In the genomic region with DNA sequence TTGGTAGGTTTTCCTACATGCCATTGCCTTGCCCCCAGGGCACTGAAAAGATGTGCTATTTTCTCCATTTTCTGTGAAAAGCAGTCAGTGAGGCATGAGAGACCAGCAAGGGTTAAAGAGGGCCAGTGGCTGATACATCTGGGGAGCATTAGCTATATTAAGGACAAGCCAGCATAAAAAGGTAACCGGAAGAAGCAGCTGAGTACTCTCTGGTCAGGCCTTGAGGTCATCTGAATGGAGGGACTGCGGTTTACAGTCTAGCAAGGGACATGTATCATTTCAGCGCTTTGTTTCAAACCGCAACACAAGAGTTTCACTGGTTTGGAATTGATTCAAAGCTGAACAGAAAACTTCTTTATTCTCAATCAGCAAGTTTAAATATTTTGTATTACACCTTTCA, we compare ENCODE assay signal across 23 cellular contexts.
DNase-seq lines count a peak whose midpoint lies in the region; ATAC-seq, FAIRE-seq and TF ChIP-seq lines count a peak whose summit lies in the region.
"Had no signal": no experiment of that assay in that cellular context is flagged by ENCODE, and none has a peak within 500 bp of the region (broad histone marks: within the 10 kb centered on the region; RNA-seq: fewer than 3 reads in every experiment).

No MANE protein-coding gene starts in this region.

- no peak overlapping the region for H2AFZ ChIP-seq in SK-N-SH (ENCODE audit: low read depth)
- H2AFZ ChIP-seq: GM23338 had no signal

- peak overlapping the region in 1 of 2 experiments; percentile 30; a peak in 2 of 4 replicates for H3K27ac ChIP-seq in SK-N-SH (ENCODE audit: low read depth in 2 of 2, low read length in 1 of 2)
- H3K27ac ChIP-seq: BLaER1 treated with 17β-estradiol and CSF1 and Interleukin-3, amounts not matched to agents 10 nM and 100 nM; SK-N-MC had no signal

- CTCF ChIA-PET in SK-N-SH (lab: Yijun Ruan, JAX), result interaction anchor here (0.7 to 4.0 kb wide), 5 partner anchors 10 to 329 kb away, joined by 3 to 19 read pairs (median 4); a partner anchor contains a TSS

- POLR2A ChIA-PET in SK-N-SH (lab: Yijun Ruan, JAX), result no interaction called here

- H3F3A ChIP-seq in SK-N-SH (replicated peaks; ENCODE audit: insufficient read depth), result no peaks in the 10 kb centered on the region

- no peak overlapping the region for H3K4me2 ChIP-seq in SK-N-SH
- H3K4me2 ChIP-seq: BLaER1 treated with 17β-estradiol and CSF1 and Interleukin-3, amounts not matched to agents 10 nM and 100 nM; GM23338 had no signal

- no peaks in the 10 kb centered on the region for H3K36me3 ChIP-seq in SK-N-SH (replicated peaks in 1 of 2; ENCODE audit: control insufficient read depth in 1 of 2, insufficient read depth in 2 of 2, low read length in 1 of 2)
- H3K36me3 ChIP-seq: BLaER1 treated with 17β-estradiol and CSF1 and Interleukin-3, amounts not matched to agents 10 nM and 100 nM; MG63 had no signal

- no peak for TF ChIP-seq CTCF in SK-N-SH (IDR thresholded peaks at IDR 0.05)
- TF ChIP-seq CTCF in fibroblast of mammary gland (conservative IDR thresholded peaks at IDR 0.05; ENCODE audit: control insufficient read depth, insufficient read depth, low read depth, low read length), result no peak

- H3K9me2 ChIP-seq in SK-N-SH, result peaks cover 3% of the 10 kb centered on the region; the same call in 1 of the 2 replicates

- no peak overlapping the region for H3K9ac ChIP-seq in SK-N-SH
- H3K9ac ChIP-seq: BLaER1 treated with 17β-estradiol and CSF1 and Interleukin-3, amounts not matched to agents 10 nM and 100 nM had no signal

- peak; percentile 30 for FAIRE-seq in H54 (lab: Jason Lieb, UNC)
- FAIRE-seq: D721Med, HepG2 had no signal

- no peak for TF ChIP-seq RAD21 in SK-N-SH (IDR thresholded peaks at IDR 0.05; ENCODE audit: low read length)

- H3K4me1 ChIP-seq in SK-N-SH (ENCODE audit: control insufficient read depth in 1 of 2, insufficient read depth in 2 of 2, low read depth in 1 of 2, low read length in 1 of 2), result peaks cover 0 to 7% of the 10 kb centered on the region in 2 experiments; a peak in 2 of 4 replicates
- H3K4me1 ChIP-seq: BLaER1 treated with 17β-estradiol and CSF1 and Interleukin-3, amounts not matched to agents 10 nM and 100 nM had no signal

- no peaks in the 10 kb centered on the region for H3K79me2 ChIP-seq in SK-N-SH (ENCODE audit: insufficient read depth)

- ATAC-seq in HG02884 (IDR thresholded peaks at IDR 0.05; ENCODE audit: unreplicated experiment), result no peak
- ATAC-seq: GM23338, HepG2, T-cell had no signal

- DNase-seq in A172 (ENCODE audit: low spot score) (peak; percentile 36), H54 (ENCODE audit: insufficient read length, low spot score) (no peak), SK-N-SH (peak; percentile 57), fibroblast of mammary gland (ENCODE audit: low read depth) (peak; percentile 54), SKM-1 (lab: John Stamatoyannopoulos, UW; ENCODE audit: unreplicated experiment) (no peak), foreskin melanocyte (no peak), MV-4-11 (lab: John Stamatoyannopoulos, UW) (no peak)
- DNase-seq: 8988T; AML-193; CD4-positive, alpha-beta T cell; HCEC 1CT; MG63; NCI-H2029; NCI-H2227 treated with DMSO at 0.1 percent for 48 hours; NCI-H526 treated with DMSO at 0.1 percent for 48 hours; SHP77 treated with DMSO at 0.1 percent for 48 hours; T-cell had no signal

- WGBS in SK-N-SH (ENCODE audit: low lambda C conversion rate), result 55% methylated on average over 4 of the region's 4 CpGs

- no peaks in the 10 kb centered on the region for H4K20me1 ChIP-seq in SK-N-SH (ENCODE audit: insufficient read depth)
- H4K20me1 ChIP-seq: BLaER1 treated with 17β-estradiol and CSF1 and Interleukin-3, amounts not matched to agents 10 nM and 100 nM had no signal

- no peak for TF ChIP-seq POLR2A in H54 (IDR thresholded peaks at IDR 0.05; ENCODE audit: low read depth, low read length)

- no peak overlapping the region for H3K4me3 ChIP-seq in SK-N-SH (ENCODE audit: low read depth in 2 of 2, low read length in 1 of 2)
- H3K4me3 ChIP-seq in fibroblast of mammary gland (ENCODE audit: control insufficient read depth, low read depth, low read length), result no peak overlapping the region
- H3K4me3 ChIP-seq: BLaER1 treated with 17β-estradiol and CSF1 and Interleukin-3, amounts not matched to agents 10 nM and 100 nM; GM23338; MG63; SK-N-MC had no signal

- no peaks in the 10 kb centered on the region for H3K9me3 ChIP-seq in SK-N-SH
- H3K9me3 ChIP-seq: MG63 had no signal

- no peaks in the 10 kb centered on the region for H3K27me3 ChIP-seq in SK-N-SH (ENCODE audit: insufficient read depth)
- H3K27me3 ChIP-seq: BLaER1 treated with 17β-estradiol and CSF1 and Interleukin-3, amounts not matched to agents 10 nM and 100 nM; MG63 had no signal

- TF ChIP-seq EP300 in SK-N-SH (IDR thresholded peaks at IDR 0.05; ENCODE audit: borderline replicate concordance in 1 of 2, low read depth in 1 of 2, low read length in 1 of 2), result no peak

TF ChIP-seq in SK-N-SH, 30 proteins besides CTCF, POLR2A, EP300 and RAD21:
- TF ChIP-seq TAF1 (IDR thresholded peaks at IDR 0.05; ENCODE audit: borderline replicate concordance, low read depth, low read length) (no peak), NRF1 (IDR thresholded peaks at IDR 0.05; ENCODE audit: low read depth, low read length) (no peak), NFIC (IDR thresholded peaks at IDR 0.05; ENCODE audit: borderline replicate concordance) (no peak), SIN3A (IDR thresholded peaks at IDR 0.05; ENCODE audit: borderline replicate concordance, low read depth, low read length) (no peak), SMC3 (IDR thresholded peaks at IDR 0.05; ENCODE audit: low read depth, low read length) (no peak), POLR2AphosphoS5 (IDR thresholded peaks at IDR 0.05; ENCODE audit: low read depth, low read length) (no peak), RFX5 (IDR thresholded peaks at IDR 0.05; ENCODE audit: low read length) (no peak), YY1 (IDR thresholded peaks at IDR 0.05; ENCODE audit: low read depth) (no peak), GABPA (IDR thresholded peaks at IDR 0.05; ENCODE audit: low read depth) (no peak), GATA2 (CRISPR knock-in tag; IDR thresholded peaks at IDR 0.05) (no peak), ELF1 (IDR thresholded peaks at IDR 0.05) (no peak), TEAD4 (IDR thresholded peaks at IDR 0.05; ENCODE audit: borderline replicate concordance, insufficient read depth) (no peak)
- TF ChIP-seq, protein P1, sequence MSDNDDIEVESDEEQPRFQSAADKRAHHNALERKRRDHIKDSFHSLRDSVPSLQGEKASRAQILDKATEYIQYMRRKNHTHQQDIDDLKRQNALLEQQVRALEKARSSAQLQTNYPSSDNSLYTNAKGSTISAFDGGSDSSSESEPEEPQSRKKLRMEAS (IDR thresholded peaks at IDR 0.05; ENCODE audit: low read depth), result no peak
- TF ChIP-seq, protein P2, sequence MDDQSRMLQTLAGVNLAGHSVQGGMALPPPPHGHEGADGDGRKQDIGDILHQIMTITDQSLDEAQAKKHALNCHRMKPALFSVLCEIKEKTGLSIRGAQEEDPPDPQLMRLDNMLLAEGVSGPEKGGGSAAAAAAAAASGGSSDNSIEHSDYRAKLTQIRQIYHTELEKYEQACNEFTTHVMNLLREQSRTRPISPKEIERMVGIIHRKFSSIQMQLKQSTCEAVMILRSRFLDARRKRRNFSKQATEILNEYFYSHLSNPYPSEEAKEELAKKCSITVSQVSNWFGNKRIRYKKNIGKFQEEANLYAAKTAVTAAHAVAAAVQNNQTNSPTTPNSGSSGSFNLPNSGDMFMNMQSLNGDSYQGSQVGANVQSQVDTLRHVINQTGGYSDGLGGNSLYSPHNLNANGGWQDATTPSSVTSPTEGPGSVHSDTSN (IDR thresholded peaks at IDR 0.05), result no peak
- TF ChIP-seq, protein P3, sequence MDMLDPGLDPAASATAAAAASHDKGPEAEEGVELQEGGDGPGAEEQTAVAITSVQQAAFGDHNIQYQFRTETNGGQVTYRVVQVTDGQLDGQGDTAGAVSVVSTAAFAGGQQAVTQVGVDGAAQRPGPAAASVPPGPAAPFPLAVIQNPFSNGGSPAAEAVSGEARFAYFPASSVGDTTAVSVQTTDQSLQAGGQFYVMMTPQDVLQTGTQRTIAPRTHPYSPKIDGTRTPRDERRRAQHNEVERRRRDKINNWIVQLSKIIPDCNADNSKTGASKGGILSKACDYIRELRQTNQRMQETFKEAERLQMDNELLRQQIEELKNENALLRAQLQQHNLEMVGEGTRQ (IDR thresholded peaks at IDR 0.05; ENCODE audit: borderline replicate concordance, low read depth, low read length), result no peak

Comparison
In these comparisons a context has a peak if more than half of its experiments do, and no peak if none do; other contexts are left out.
1. DNase-seq: peak in A172 (single experiment), SK-N-SH (single experiment) and fibroblast of mammary gland (single experiment); none in H54 (single experiment), SKM-1 (single experiment), foreskin melanocyte (single experiment) and MV-4-11 (single experiment).